1 cellular context compared by ENCODE assay signal in genomic region chr9:122133263-122133983, GRCh38.
TF ChIP-seq lines count a peak whose summit lies in the region.

No MANE protein-coding gene starts in this region.

TF ChIP-seq in H1, 55 proteins besides CTCF, POLR2A, EP300 and RAD21:
- TF ChIP-seq CBX8 (IDR thresholded peaks at IDR 0.05; ENCODE audit: borderline replicate concordance, low read depth, low read length) (no peak), SIN3A (conservative IDR thresholded peaks at IDR 0.05 in 1 of 2, IDR thresholded peaks at IDR 0.05 in 1 of 2; ENCODE audit: low read depth in 1 of 2, low read length in 2 of 2) (no peak), KDM1A (IDR thresholded peaks at IDR 0.05; ENCODE audit: borderline replicate concordance, low read length) (no peak), EZH2 (IDR thresholded peaks at IDR 0.05; ENCODE audit: low read depth, low read length, severe bottlenecking) (no peak), RXRA (IDR thresholded peaks at IDR 0.05; ENCODE audit: insufficient read depth, low read depth, low read length) (no peak), HDAC6 (IDR thresholded peaks at IDR 0.05; ENCODE audit: low read depth, low read length) (no peak), BRCA1 (IDR thresholded peaks at IDR 0.05; ENCODE audit: low read depth, low read length) (no peak), MAFK (IDR thresholded peaks at IDR 0.05; ENCODE audit: low read depth, low read length) (no peak), JUN (IDR thresholded peaks at IDR 0.05; ENCODE audit: low read depth, low read length) (no peak), EGR1 (IDR thresholded peaks at IDR 0.05; ENCODE audit: borderline replicate concordance, low read depth, low read length) (no peak), HDAC2 (IDR thresholded peaks at IDR 0.05; ENCODE audit: borderline replicate concordance in 1 of 2, low read depth in 2 of 2, low read length in 2 of 2) (no peak), CREB1 (IDR thresholded peaks at IDR 0.05) (no peak), SP1 (IDR thresholded peaks at IDR 0.05; ENCODE audit: low read depth, low read length) (no peak), NANOG (IDR thresholded peaks at IDR 0.05; ENCODE audit: insufficient read depth, low read depth, low read length, poor library complexity, severe bottlenecking) (no peak)
